ENCODE assay signal across 9 cellular contexts in the genomic region with DNA sequence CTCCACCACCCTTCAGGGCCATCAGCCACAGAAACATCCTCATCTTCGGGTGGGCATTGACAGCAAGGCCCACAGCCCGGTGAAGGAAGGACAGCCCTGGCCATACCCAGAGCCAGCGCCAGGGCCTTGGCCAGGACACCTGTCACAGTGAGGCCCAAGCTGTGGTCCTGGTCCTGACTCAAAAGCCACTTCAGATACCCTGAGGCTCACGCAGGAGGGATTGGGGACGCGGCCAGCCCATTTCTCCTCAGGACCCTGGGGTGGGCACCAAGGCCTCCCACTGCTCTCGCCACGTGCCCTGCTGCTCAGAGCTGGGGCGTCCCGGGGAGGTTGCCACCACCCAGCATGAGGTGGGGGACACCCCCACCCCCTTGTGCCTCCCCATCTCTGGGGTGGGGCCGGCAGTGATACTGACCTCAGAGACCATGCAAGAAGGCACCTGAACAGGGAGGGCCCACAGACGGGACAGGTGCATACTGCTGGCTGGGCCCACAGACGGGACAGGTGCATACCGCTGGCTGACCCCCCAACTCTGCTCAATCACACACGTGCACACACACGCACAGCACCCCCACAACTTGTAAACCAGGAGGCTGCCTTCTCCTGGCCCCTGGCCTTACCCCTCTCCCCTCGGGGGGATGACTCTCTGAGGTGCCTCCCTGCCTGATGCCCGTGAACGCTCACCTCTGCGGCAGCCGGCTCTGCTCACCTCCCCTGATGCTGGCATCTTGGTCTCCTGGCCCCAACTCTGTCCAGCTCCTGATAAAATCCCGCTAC. TPM values are rescaled to one million over a fixed set of nuclear protein-coding genes. Genes with fewer than 3 reads are reported as not detected.
DNase-seq lines count a peak whose midpoint lies in the region; ATAC-seq and TF ChIP-seq lines count a peak whose summit lies in the region.
"Had no signal": no experiment of that assay in that cellular context is flagged by ENCODE, and none has a peak within 500 bp of the region (broad histone marks: within the 10 kb centered on the region; RNA-seq: fewer than 3 reads in every experiment).

No MANE protein-coding gene starts in this region.

- H3K27me3 Mint-ChIP-seq in activated B cell treated with CpG ODN at 0.5 μM for 24 hours, result no peaks in the 10 kb centered on the region
- no peaks in the 10 kb centered on the region for H3K27me3 Mint-ChIP-seq in stimulated activated memory B cell treated with anti-CD40 and anti-IgM and Interleukin-4, amounts not matched to agents 10 μg/mL and 1 μg/mL and 100 μg/mL, for 72 hours

- H3K36me3 ChIP-seq in HEK293 (ENCODE audit: control insufficient read depth in 2 of 2, insufficient read depth in 1 of 2, low read length in 2 of 2), result peaks cover 0 to 13% of the 10 kb centered on the region in 2 experiments; a peak in 1 of 3 replicates
- no peaks in the 10 kb centered on the region for H3K36me3 ChIP-seq in hepatocyte (replicated peaks; ENCODE audit: insufficient read depth, low read depth)

- WGBS in hepatocyte (ENCODE audit: low lambda C conversion rate, missing lambda C conversion rate), result 94% methylated on average over 22 of the region's 22 CpGs

- H3K9me3 ChIP-seq in HEK293 (ENCODE audit: control insufficient read depth, insufficient read depth, low read depth, low read length), result no peaks in the 10 kb centered on the region
- H3K9me3 ChIP-seq in hepatocyte (ENCODE audit: low read depth), result no peaks in the 10 kb centered on the region

- POLR2A ChIA-PET in HEK293 (lab: Yijun Ruan, JAX) (interaction anchor here (1.2 kb wide), 1 partner anchor 14 kb away, joined by 4 read pairs; a partner anchor contains a TSS), activated B cell treated with CpG ODN at 0.5 μM for 24 hours (lab: Charles Lee) (interaction anchor here (2.7 to 4.4 kb wide), 2 partner anchors 13 to 75 kb away, joined by 27 to 54 read pairs; a partner anchor contains a TSS)

- no peaks in the 10 kb centered on the region for H4K20me1 ChIP-seq in hepatocyte (ENCODE audit: insufficient read depth, poor library complexity, severe bottlenecking)

- H3K4me1 ChIP-seq in HEK293 (ENCODE audit: control insufficient read depth, insufficient read depth, low read length), result peaks cover 8% of the 10 kb centered on the region
- H3K4me1 ChIP-seq in hepatocyte (ENCODE audit: insufficient read depth), result peaks cover 66% of the 10 kb centered on the region

- H3K4me3 ChIP-seq in HEK293 (ENCODE audit: low read depth, low read length) (no peak overlapping the region), hepatocyte (no peak overlapping the region)

- no peak overlapping the region for H2AFZ ChIP-seq in hepatocyte
- H2AFZ ChIP-seq: parathyroid adenoma had no signal

- no peak overlapping the region for H3K4me3 Mint-ChIP-seq in activated B cell treated with CpG ODN at 0.5 μM for 24 hours
- no peak overlapping the region for H3K4me3 Mint-ChIP-seq in stimulated activated memory B cell treated with anti-CD40 and anti-IgM and Interleukin-4, amounts not matched to agents 10 μg/mL and 1 μg/mL and 100 μg/mL, for 72 hours

- no peak for TF ChIP-seq CTCF in HEK293 (tag by site-specific recombination; IDR thresholded peaks at IDR 0.05)
- TF ChIP-seq CTCF in activated B cell treated with CpG ODN at 0.5 μM for 24 hours (IDR thresholded peaks at IDR 0.05), result no peak
- TF ChIP-seq CTCF in hepatocyte (IDR thresholded peaks at IDR 0.05; ENCODE audit: poor library complexity), result no peak

- ATAC-seq in activated B cell treated with CpG ODN at 0.5 μM for 24 hours (ENCODE audit: low read depth), result no peak
- no peak for ATAC-seq in stimulated activated memory B cell treated with anti-CD40 and anti-IgM and Interleukin-4, amounts not matched to agents 10 μg/mL and 1 μg/mL and 100 μg/mL, for 72 hours

- peaks cover 43% of the 10 kb centered on the region for H3K4me1 Mint-ChIP-seq in activated B cell treated with CpG ODN at 0.5 μM for 24 hours
- H3K4me1 Mint-ChIP-seq in stimulated activated memory B cell treated with anti-CD40 and anti-IgM and Interleukin-4, amounts not matched to agents 10 μg/mL and 1 μg/mL and 100 μg/mL, for 72 hours, result peaks cover 60% of the 10 kb centered on the region

- intact Hi-C loops in activated B cell treated with CpG ODN at 0.5 μM for 24 hours (cut with micrococcal nuclease), result no loop called here

- H3K27ac ChIP-seq in HEK293 (ENCODE audit: extremely low read depth, low read depth, low read length) (no peak overlapping the region; the same call in 1 of the 2 replicates), hepatocyte (peak overlapping the region; percentile 92)
- H3K27ac ChIP-seq: parathyroid adenoma had no signal

- no peaks in the 10 kb centered on the region for H3K9me2 ChIP-seq in hepatocyte (replicated peaks; ENCODE audit: insufficient read depth)

- H3K36me3 Mint-ChIP-seq in activated B cell treated with CpG ODN at 0.5 μM for 24 hours (ENCODE audit: low read depth), result peaks cover 55% of the 10 kb centered on the region
- peaks cover 31% of the 10 kb centered on the region for H3K36me3 Mint-ChIP-seq in stimulated activated memory B cell treated with anti-CD40 and anti-IgM and Interleukin-4, amounts not matched to agents 10 μg/mL and 1 μg/mL and 100 μg/mL, for 72 hours

- DNase-seq in activated B cell treated with CpG ODN at 0.5 μM for 24 hours, result no peak
- no peak for DNase-seq in hepatocyte (ENCODE audit: low spot score)
- DNase-seq in ureter (ENCODE audit: low spot score), result no peak
- no peak for DNase-seq in iPS-NIHi11 (ENCODE audit: low spot score)
- no peak for DNase-seq in NCI-H82 treated with DMSO at 0.1 percent for 48 hours (lab: John Stamatoyannopoulos, UW; ENCODE audit: unreplicated experiment)
- DNase-seq: NCI-H1694 treated with DMSO at 0.1 percent for 48 hours had no signal

- no peaks in the 10 kb centered on the region for H3K27me3 ChIP-seq in hepatocyte

- H3K9me3 Mint-ChIP-seq in activated B cell treated with CpG ODN at 0.5 μM for 24 hours, result no peaks in the 10 kb centered on the region
- no peaks in the 10 kb centered on the region for H3K9me3 Mint-ChIP-seq in stimulated activated memory B cell treated with anti-CD40 and anti-IgM and Interleukin-4, amounts not matched to agents 10 μg/mL and 1 μg/mL and 100 μg/mL, for 72 hours

- H3K79me2 ChIP-seq in hepatocyte, result peaks cover 42% of the 10 kb centered on the region
- H3K79me2 ChIP-seq: parathyroid adenoma had no signal

- peak overlapping the region; percentile 54 for H3K4me2 ChIP-seq in hepatocyte

- peak overlapping the region; percentile 35 for H3K27ac Mint-ChIP-seq in activated B cell treated with CpG ODN at 0.5 μM for 24 hours
- peak overlapping the region; percentile 92 for H3K27ac Mint-ChIP-seq in stimulated activated memory B cell treated with anti-CD40 and anti-IgM and Interleukin-4, amounts not matched to agents 10 μg/mL and 1 μg/mL and 100 μg/mL, for 72 hours

- CTCF ChIA-PET in HEK293 (lab: Yijun Ruan, JAX) (interaction anchor here (0.6 to 1.1 kb wide), 2 partner anchors 16 to 48 kb away, joined by 3 to 5 read pairs; no protein-coding TSS in a partner anchor), activated B cell treated with CpG ODN at 0.5 μM for 24 hours (lab: Charles Lee) (no interaction called here)

TF ChIP-seq in HEK293, 187 proteins besides CTCF, POLR2A, EP300 and RAD21 (continues in another document):
- TF ChIP-seq SP2 (tag by site-specific recombination; IDR thresholded peaks at IDR 0.05) (no peak), ZNF223 (tag by site-specific recombination; IDR thresholded peaks at IDR 0.05) (no peak), ZNF560 (tag by site-specific recombination; IDR thresholded peaks at IDR 0.05; ENCODE audit: borderline replicate concordance) (no peak), ZNF391 (tag by site-specific recombination; IDR thresholded peaks at IDR 0.05; ENCODE audit: borderline replicate concordance, low read depth) (no peak), ZNF133 (tag by site-specific recombination; IDR thresholded peaks at IDR 0.05) (no peak)
- TF ChIP-seq, protein P1, sequence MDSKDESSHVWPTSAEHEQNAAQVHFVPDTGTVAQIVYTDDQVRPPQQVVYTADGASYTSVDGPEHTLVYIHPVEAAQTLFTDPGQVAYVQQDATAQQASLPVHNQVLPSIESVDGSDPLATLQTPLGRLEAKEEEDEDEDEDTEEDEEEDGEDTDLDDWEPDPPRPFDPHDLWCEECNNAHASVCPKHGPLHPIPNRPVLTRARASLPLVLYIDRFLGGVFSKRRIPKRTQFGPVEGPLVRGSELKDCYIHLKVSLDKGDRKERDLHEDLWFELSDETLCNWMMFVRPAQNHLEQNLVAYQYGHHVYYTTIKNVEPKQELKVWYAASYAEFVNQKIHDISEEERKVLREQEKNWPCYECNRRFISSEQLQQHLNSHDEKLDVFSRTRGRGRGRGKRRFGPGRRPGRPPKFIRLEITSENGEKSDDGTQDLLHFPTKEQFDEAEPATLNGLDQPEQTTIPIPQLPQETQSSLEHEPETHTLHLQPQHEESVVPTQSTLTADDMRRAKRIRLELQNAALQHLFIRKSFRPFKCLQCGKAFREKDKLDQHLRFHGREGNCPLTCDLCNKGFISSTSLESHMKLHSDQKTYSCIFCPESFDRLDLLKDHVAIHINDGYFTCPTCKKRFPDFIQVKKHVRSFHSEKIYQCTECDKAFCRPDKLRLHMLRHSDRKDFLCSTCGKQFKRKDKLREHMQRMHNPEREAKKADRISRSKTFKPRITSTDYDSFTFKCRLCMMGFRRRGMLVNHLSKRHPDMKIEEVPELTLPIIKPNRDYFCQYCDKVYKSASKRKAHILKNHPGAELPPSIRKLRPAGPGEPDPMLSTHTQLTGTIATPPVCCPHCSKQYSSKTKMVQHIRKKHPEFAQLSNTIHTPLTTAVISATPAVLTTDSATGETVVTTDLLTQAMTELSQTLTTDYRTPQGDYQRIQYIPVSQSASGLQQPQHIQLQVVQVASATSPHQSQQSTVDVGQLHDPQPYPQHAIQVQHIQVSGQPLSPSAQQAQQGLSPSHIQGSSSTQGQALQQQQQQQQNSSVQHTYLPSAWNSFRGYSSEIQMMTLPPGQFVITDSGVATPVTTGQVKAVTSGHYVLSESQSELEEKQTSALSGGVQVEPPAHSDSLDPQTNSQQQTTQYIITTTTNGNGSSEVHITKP (tag by site-specific recombination; IDR thresholded peaks at IDR 0.05), result no peak
- TF ChIP-seq, protein P2, sequence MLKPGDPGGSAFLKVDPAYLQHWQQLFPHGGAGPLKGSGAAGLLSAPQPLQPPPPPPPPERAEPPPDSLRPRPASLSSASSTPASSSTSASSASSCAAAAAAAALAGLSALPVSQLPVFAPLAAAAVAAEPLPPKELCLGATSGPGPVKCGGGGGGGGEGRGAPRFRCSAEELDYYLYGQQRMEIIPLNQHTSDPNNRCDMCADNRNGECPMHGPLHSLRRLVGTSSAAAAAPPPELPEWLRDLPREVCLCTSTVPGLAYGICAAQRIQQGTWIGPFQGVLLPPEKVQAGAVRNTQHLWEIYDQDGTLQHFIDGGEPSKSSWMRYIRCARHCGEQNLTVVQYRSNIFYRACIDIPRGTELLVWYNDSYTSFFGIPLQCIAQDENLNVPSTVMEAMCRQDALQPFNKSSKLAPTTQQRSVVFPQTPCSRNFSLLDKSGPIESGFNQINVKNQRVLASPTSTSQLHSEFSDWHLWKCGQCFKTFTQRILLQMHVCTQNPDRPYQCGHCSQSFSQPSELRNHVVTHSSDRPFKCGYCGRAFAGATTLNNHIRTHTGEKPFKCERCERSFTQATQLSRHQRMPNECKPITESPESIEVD (tag by site-specific recombination; IDR thresholded peaks at IDR 0.05), result no peak

RNA-seq across cellular contexts. Expression of a gene that starts 14.2 kb away (rescaled TPM):
- total RNA-seq in activated B cell treated with CpG ODN at 0.5 μM for 24 hours, result 106 and 111 TPM in 2 replicates
- 20.4 and 29.3 TPM in 2 replicates for total RNA-seq in hepatocyte
- polyA plus RNA-seq in hepatocyte, result 52.5 and 56.2 TPM in 2 replicates
- total RNA-seq in ureter, result 91.8 TPM
